17 cellular contexts compared by ENCODE assay signal in the genomic region with DNA sequence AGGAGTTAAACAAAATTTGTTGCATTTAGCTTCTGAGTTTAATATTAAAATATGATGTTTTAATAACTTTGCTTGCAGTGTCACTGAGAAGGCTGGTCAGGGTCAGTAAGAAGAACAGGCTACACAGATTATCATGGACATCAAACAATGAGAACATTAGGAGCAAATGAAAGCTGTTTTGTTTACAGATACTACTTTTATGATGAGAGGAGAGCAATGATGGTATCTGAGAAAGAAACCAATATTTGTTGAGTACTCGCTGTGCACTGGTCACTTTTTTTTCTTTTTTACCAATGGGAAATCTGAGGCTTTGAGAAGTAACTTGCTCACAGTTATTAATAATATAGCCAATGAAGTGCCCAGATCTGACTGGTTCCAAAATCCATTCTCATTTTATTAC.
A peak's percentile ranks its signal among the peaks of the same experiment; 100 is the strongest.
DNase-seq lines count a peak whose midpoint lies in the region; ATAC-seq and TF ChIP-seq lines count a peak whose summit lies in the region.
"Had no signal": no experiment of that assay in that cellular context is flagged by ENCODE, and none has a peak within 500 bp of the region (broad histone marks: within the 10 kb centered on the region; RNA-seq: fewer than 3 reads in every experiment).

No MANE protein-coding gene starts in this region.

- CTCF ChIA-PET in activated naive CD4-positive, alpha-beta T cell treated with anti-CD3 and anti-CD28 coated beads, Interleukin-2, amount 10 ng/mL, durations not matched to agents 7 days and 5 days (lab: Charles Lee), result interaction anchor here (0.6 kb wide), 1 partner anchor 159 kb away, joined by 5 read pairs; no protein-coding TSS in a partner anchor

- H3K36me3 ChIP-seq in CD4-positive, CD25-positive, alpha-beta regulatory T cell (ENCODE audit: control insufficient read depth, insufficient read depth, low read length), result no peaks in the 10 kb centered on the region
- H3K36me3 ChIP-seq in upper lobe of left lung, result no peaks in the 10 kb centered on the region
- H3K36me3 ChIP-seq: BE2C, HAP-1 had no signal

- H3K27ac Mint-ChIP-seq in activated naive CD4-positive, alpha-beta T cell treated with anti-CD3 and anti-CD28 coated beads, Interleukin-2, amount 50 U/mL, for 24 hours, result no peak overlapping the region
- no peak overlapping the region for H3K27ac Mint-ChIP-seq in activated naive CD4-positive, alpha-beta T cell treated with anti-CD3 and anti-CD28 coated beads, Interleukin-2, amount 10 ng/mL, durations not matched to agents 7 days and 5 days
- H3K27ac Mint-ChIP-seq in CD4-positive, CD25-positive, alpha-beta regulatory T cell, result no peak overlapping the region
- H3K27ac Mint-ChIP-seq in activated T-helper 17 cell treated with anti-CD3 and anti-CD28 coated beads, Interleukin-2, amount 50 U/mL, for 72 hours, result no peak overlapping the region
- H3K27ac Mint-ChIP-seq: CD4-positive, alpha-beta T cell had no signal

- no peaks in the 10 kb centered on the region for H3K27me3 Mint-ChIP-seq in activated naive CD4-positive, alpha-beta T cell treated with anti-CD3 and anti-CD28 coated beads, Interleukin-2, amount 50 U/mL, for 24 hours
- H3K27me3 Mint-ChIP-seq in activated naive CD4-positive, alpha-beta T cell treated with anti-CD3 and anti-CD28 coated beads, Interleukin-2, amount 10 ng/mL, durations not matched to agents 7 days and 5 days, result no peaks in the 10 kb centered on the region
- H3K27me3 Mint-ChIP-seq in CD4-positive, CD25-positive, alpha-beta regulatory T cell, result peaks cover 4% of the 10 kb centered on the region
- no peaks in the 10 kb centered on the region for H3K27me3 Mint-ChIP-seq in activated T-helper 17 cell treated with anti-CD3 and anti-CD28 coated beads, Interleukin-2, amount 50 U/mL, for 72 hours
- H3K27me3 Mint-ChIP-seq: CD4-positive, alpha-beta T cell had no signal

- ATAC-seq in CD4-positive, CD25-positive, alpha-beta regulatory T cell (ENCODE audit: low read depth in 2 of 2), result no peak
- ATAC-seq in activated T-helper 17 cell treated with anti-CD3 and anti-CD28 coated beads, Interleukin-2, amount 50 U/mL, for 72 hours (replicated peaks), result no peak
- no peak for ATAC-seq in HG03354 (IDR thresholded peaks at IDR 0.05; ENCODE audit: poor library complexity, severe bottlenecking, unreplicated experiment)
- no peak for ATAC-seq in upper lobe of left lung (ENCODE audit: low FRiP score in 2 of 2)
- ATAC-seq: GM12878 had no signal

- H3K36me3 Mint-ChIP-seq in activated naive CD4-positive, alpha-beta T cell treated with anti-CD3 and anti-CD28 coated beads, Interleukin-2, amount 50 U/mL, for 24 hours, result peaks cover 5% of the 10 kb centered on the region
- H3K36me3 Mint-ChIP-seq in activated naive CD4-positive, alpha-beta T cell treated with anti-CD3 and anti-CD28 coated beads, Interleukin-2, amount 10 ng/mL, durations not matched to agents 7 days and 5 days, result no peaks in the 10 kb centered on the region
- H3K36me3 Mint-ChIP-seq in CD4-positive, CD25-positive, alpha-beta regulatory T cell, result no peaks in the 10 kb centered on the region
- no peaks in the 10 kb centered on the region for H3K36me3 Mint-ChIP-seq in activated T-helper 17 cell treated with anti-CD3 and anti-CD28 coated beads, Interleukin-2, amount 50 U/mL, for 72 hours (ENCODE audit: low read depth)

- 78 to 88% methylated on average over 1 of the region's 1 CpG for WGBS in upper lobe of left lung, 2 donors

- TF ChIP-seq POLR2A in upper lobe of left lung (IDR thresholded peaks at IDR 0.05), result no peak

- no peak for DNase-seq in activated naive CD4-positive, alpha-beta T cell treated with anti-CD3 and anti-CD28 coated beads, Interleukin-2, amount 10 ng/mL, durations not matched to agents 7 days and 5 days
- DNase-seq in CD4-positive, CD25-positive, alpha-beta regulatory T cell, result no peak
- DNase-seq in LNCaP clone FGC (ENCODE audit: low read depth) (peak; percentile 79), NCI-H510A (lab: John Stamatoyannopoulos, UW) (no peak), upper lobe of left lung (no peak)
- DNase-seq: 8988T; BE2C; C1 segment of cervical spinal cord; CD4-positive, alpha-beta T cell; DMS79 treated with DMSO at 0.1 percent for 48 hours; GM23248 had no signal

- H3K4me3 Mint-ChIP-seq in activated naive CD4-positive, alpha-beta T cell treated with anti-CD3 and anti-CD28 coated beads, Interleukin-2, amount 50 U/mL, for 24 hours, result peak overlapping the region; percentile 97
- H3K4me3 Mint-ChIP-seq in activated naive CD4-positive, alpha-beta T cell treated with anti-CD3 and anti-CD28 coated beads, Interleukin-2, amount 10 ng/mL, durations not matched to agents 7 days and 5 days, result no peak overlapping the region
- H3K4me3 Mint-ChIP-seq in CD4-positive, CD25-positive, alpha-beta regulatory T cell, result peak overlapping the region in 1 of 4 donors; percentile 49
- peak overlapping the region; percentile 78 for H3K4me3 Mint-ChIP-seq in activated T-helper 17 cell treated with anti-CD3 and anti-CD28 coated beads, Interleukin-2, amount 50 U/mL, for 72 hours
- H3K4me3 Mint-ChIP-seq: CD4-positive, alpha-beta T cell had no signal

- peaks cover 21% of the 10 kb centered on the region for H3K4me1 Mint-ChIP-seq in activated naive CD4-positive, alpha-beta T cell treated with anti-CD3 and anti-CD28 coated beads, Interleukin-2, amount 50 U/mL, for 24 hours
- peaks cover 12% of the 10 kb centered on the region for H3K4me1 Mint-ChIP-seq in activated naive CD4-positive, alpha-beta T cell treated with anti-CD3 and anti-CD28 coated beads, Interleukin-2, amount 10 ng/mL, durations not matched to agents 7 days and 5 days
- H3K4me1 Mint-ChIP-seq in CD4-positive, CD25-positive, alpha-beta regulatory T cell, result peaks cover 6 to 10% (median 8%) of the 10 kb centered on the region in 4 donors
- H3K4me1 Mint-ChIP-seq in activated T-helper 17 cell treated with anti-CD3 and anti-CD28 coated beads, Interleukin-2, amount 50 U/mL, for 72 hours, result peaks cover 7% of the 10 kb centered on the region

- H3K4me3 ChIP-seq in CD4-positive, CD25-positive, alpha-beta regulatory T cell (ENCODE audit: low read depth, low read length), result peak overlapping the region; percentile 18
- H3K4me3 ChIP-seq in LNCaP clone FGC (ENCODE audit: low read depth, low read length), result no peak overlapping the region
- no peak overlapping the region for H3K4me3 ChIP-seq in upper lobe of left lung
- H3K4me3 ChIP-seq: GM12878, GM23248, HAP-1 had no signal

- no peaks in the 10 kb centered on the region for H3K27me3 ChIP-seq in CD4-positive, CD25-positive, alpha-beta regulatory T cell (ENCODE audit: control insufficient read depth, insufficient read depth, low read length)
- H3K27me3 ChIP-seq in upper lobe of left lung, result no peaks in the 10 kb centered on the region
- H3K27me3 ChIP-seq: BE2C had no signal

- TF ChIP-seq EP300 in upper lobe of left lung (IDR thresholded peaks at IDR 0.05), result no peak

- H3K9me3 Mint-ChIP-seq in activated naive CD4-positive, alpha-beta T cell treated with anti-CD3 and anti-CD28 coated beads, Interleukin-2, amount 50 U/mL, for 24 hours, result no peaks in the 10 kb centered on the region
- H3K9me3 Mint-ChIP-seq in activated naive CD4-positive, alpha-beta T cell treated with anti-CD3 and anti-CD28 coated beads, Interleukin-2, amount 10 ng/mL, durations not matched to agents 7 days and 5 days, result no peaks in the 10 kb centered on the region
- no peaks in the 10 kb centered on the region for H3K9me3 Mint-ChIP-seq in CD4-positive, CD25-positive, alpha-beta regulatory T cell
- H3K9me3 Mint-ChIP-seq in activated T-helper 17 cell treated with anti-CD3 and anti-CD28 coated beads, Interleukin-2, amount 50 U/mL, for 72 hours, result no peaks in the 10 kb centered on the region
- H3K9me3 Mint-ChIP-seq: CD4-positive, alpha-beta T cell had no signal

- no peaks in the 10 kb centered on the region for H3K4me1 ChIP-seq in CD4-positive, CD25-positive, alpha-beta regulatory T cell (ENCODE audit: control insufficient read depth, insufficient read depth, low read length, poor library complexity, severe bottlenecking)
- peaks cover 0 to 4% (median 0%) of the 10 kb centered on the region in 4 donors for H3K4me1 ChIP-seq in upper lobe of left lung
- H3K4me1 ChIP-seq: BE2C, HAP-1 had no signal

- H3K27ac ChIP-seq in CD4-positive, CD25-positive, alpha-beta regulatory T cell (ENCODE audit: insufficient read depth, low read length, poor library complexity, severe bottlenecking), result no peak overlapping the region
- no peak overlapping the region for H3K27ac ChIP-seq in upper lobe of left lung
- H3K27ac ChIP-seq: GM23248, HL-60 had no signal

- TF ChIP-seq CTCF in LNCaP clone FGC (IDR thresholded peaks at IDR 0.05; ENCODE audit: control insufficient read depth, extremely low read depth, insufficient read depth) (no peak), upper lobe of left lung (IDR thresholded peaks at IDR 0.05) (no peak)

- no peaks in the 10 kb centered on the region for H3K9me3 ChIP-seq in CD4-positive, CD25-positive, alpha-beta regulatory T cell (ENCODE audit: control insufficient read depth in 2 of 2, low read length in 2 of 2)
- no peaks in the 10 kb centered on the region for H3K9me3 ChIP-seq in upper lobe of left lung
- H3K9me3 ChIP-seq: BE2C, HAP-1 had no signal
